Comparison of ENCODE assay signal across 2 cellular contexts in the genomic region with DNA sequence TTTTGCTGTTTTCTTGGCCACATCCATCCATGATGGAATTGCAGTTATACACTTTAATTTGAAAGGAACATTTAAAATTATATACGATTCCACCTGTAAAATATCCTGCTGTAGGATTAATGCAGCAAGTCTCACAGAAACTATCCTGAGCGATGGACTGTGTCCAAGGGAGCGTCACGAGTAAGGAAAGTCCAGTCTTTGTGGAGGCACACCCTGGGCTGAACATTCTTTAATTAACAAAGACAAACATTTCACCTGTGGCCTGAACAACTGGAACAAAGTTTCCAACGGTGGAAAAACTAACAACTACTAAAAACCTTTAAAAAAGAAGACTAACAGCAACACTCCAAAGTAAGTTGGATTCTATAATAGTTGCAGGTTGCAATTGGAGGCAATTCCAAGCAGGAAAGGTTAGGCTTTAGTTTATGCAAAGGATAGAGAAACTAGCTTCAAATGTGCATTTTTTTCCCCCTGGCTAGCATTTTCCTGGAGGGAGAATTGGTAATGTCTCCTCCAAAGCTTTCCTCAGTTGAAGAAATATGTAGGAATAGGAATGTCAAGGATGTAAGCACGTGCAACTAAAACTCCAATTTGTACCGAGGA.
TF ChIP-seq lines count a peak whose summit lies in the region.

No MANE protein-coding gene starts in this region.

TF ChIP-seq in HCT116, 20 proteins besides CTCF, POLR2A, EP300 and RAD21:
- no peak for TF ChIP-seq YY1 (IDR thresholded peaks at IDR 0.05; ENCODE audit: extremely low read depth, insufficient replicate concordance, low read depth, low read length)
- TF ChIP-seq EGR1 (IDR thresholded peaks at IDR 0.05; ENCODE audit: low read depth), result no peak
- TF ChIP-seq, protein P1, sequence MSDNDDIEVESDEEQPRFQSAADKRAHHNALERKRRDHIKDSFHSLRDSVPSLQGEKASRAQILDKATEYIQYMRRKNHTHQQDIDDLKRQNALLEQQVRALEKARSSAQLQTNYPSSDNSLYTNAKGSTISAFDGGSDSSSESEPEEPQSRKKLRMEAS (IDR thresholded peaks at IDR 0.05), result no peak
- TF ChIP-seq SRF (IDR thresholded peaks at IDR 0.05; ENCODE audit: low read depth), result no peak
- peak; percentile 14; the same call in 1 of the 2 replicates for TF ChIP-seq POLR2AphosphoS5 (IDR thresholded peaks at IDR 0.05; ENCODE audit: low read depth, low read length)

TF ChIP-seq in K562, 482 proteins besides CTCF, POLR2A, EP300 and RAD21:
- TF ChIP-seq CEBPG (CRISPR knock-in tag; IDR thresholded peaks at IDR 0.05), result no peak
- TF ChIP-seq CEBPG (tag; conservative IDR thresholded peaks at IDR 0.05 in 1 of 2, IDR thresholded peaks at IDR 0.05 in 1 of 2), result no peak
- TF ChIP-seq POLR2AphosphoS5 (IDR thresholded peaks at IDR 0.05; ENCODE audit: control insufficient read depth, insufficient read depth, low read depth, low read length), result peak; percentile 50; the same call in 1 of the 2 replicates
